Comparison of ENCODE assay signal across 1 cellular context in genomic region chr17:29147682-29148081, GRCh38.
TF ChIP-seq lines count a peak whose summit lies in the region.

No MANE protein-coding gene starts in this region.

TF ChIP-seq in K562, 482 proteins besides CTCF, POLR2A, EP300 and RAD21 (continued from another document):
- TF ChIP-seq CHD7 (IDR thresholded peaks at IDR 0.05; ENCODE audit: low read depth, low read length) (no peak), DPF2 (IDR thresholded peaks at IDR 0.05) (0 out of 2 replicates have a peak, but pooled peaks have one; percentile 5), ZNF274 (IDR thresholded peaks at IDR 0.05; ENCODE audit: borderline replicate concordance, low read depth, low read length) (no peak), MCM5 (IDR thresholded peaks at IDR 0.05; ENCODE audit: low read depth) (no peak), E2F5 (CRISPR knock-in tag; IDR thresholded peaks at IDR 0.05) (no peak), NEUROD1 (IDR thresholded peaks at IDR 0.05; ENCODE audit: borderline replicate concordance, low read depth, low read length, partially characterized antibody) (no peak), ZBTB33 (CRISPR knock-in tag; IDR thresholded peaks at IDR 0.05) (no peak), THAP12 (CRISPR knock-in tag; IDR thresholded peaks at IDR 0.05) (no peak), KLF6 (CRISPR knock-in tag; IDR thresholded peaks at IDR 0.05; ENCODE audit: borderline replicate concordance) (no peak), ZNF76 (CRISPR knock-in tag; IDR thresholded peaks at IDR 0.05; ENCODE audit: borderline replicate concordance) (no peak), ELF1 (tag; IDR thresholded peaks at IDR 0.05) (no peak), TRIM24 (IDR thresholded peaks at IDR 0.05) (0 out of 4 replicates have a peak, but pooled peaks of 1 of the 2 experiments have one; percentile 0), EP400 (IDR thresholded peaks at IDR 0.05) (0 out of 2 replicates have a peak, but pooled peaks have one; percentile 7), ZNF384 (IDR thresholded peaks at IDR 0.05; ENCODE audit: low read depth, low read length) (peak; percentile 58), XRCC5 (IDR thresholded peaks at IDR 0.05; ENCODE audit: low read depth, low read length) (no peak), ZNF77 (CRISPR knock-in tag; IDR thresholded peaks at IDR 0.05) (no peak), SPI1 (IDR thresholded peaks at IDR 0.05; ENCODE audit: borderline replicate concordance, low read depth, low read length) (peak; percentile 63; the same call in 1 of the 2 replicates)
